1 cellular context compared by ENCODE assay signal in genomic region chr5:150448960-150449490, GRCh38.
TF ChIP-seq lines count a peak whose summit lies in the region.

No MANE protein-coding gene starts in this region.

TF ChIP-seq in K562, 482 proteins besides CTCF, POLR2A, EP300 and RAD21:
- TF ChIP-seq ZNF407 (IDR thresholded peaks at IDR 0.05; ENCODE audit: low read depth) (no peak), MAFG (tag; conservative IDR thresholded peaks at IDR 0.05) (no peak), ZMIZ1 (IDR thresholded peaks at IDR 0.05; ENCODE audit: low read depth in 2 of 2, low read length in 2 of 2) (no peak), GTF2A2 (tag; IDR thresholded peaks at IDR 0.05) (no peak), SMARCB1 (IDR thresholded peaks at IDR 0.05; ENCODE audit: insufficient read length, low read depth) (no peak), THRAP3 (IDR thresholded peaks at IDR 0.05; ENCODE audit: borderline replicate concordance) (no peak), ZNF586 (CRISPR knock-in tag; conservative IDR thresholded peaks at IDR 0.05) (no peak), SRF (CRISPR knock-in tag; IDR thresholded peaks at IDR 0.05) (no peak), ZNF436 (CRISPR knock-in tag; IDR thresholded peaks at IDR 0.05) (no peak), CHCHD3 (CRISPR knock-in tag; IDR thresholded peaks at IDR 0.05) (no peak), CREB1 (IDR thresholded peaks at IDR 0.05) (no peak), CREB1 (CRISPR knock-in tag; IDR thresholded peaks at IDR 0.05) (no peak), ETV5 (CRISPR knock-in tag; IDR thresholded peaks at IDR 0.05; ENCODE audit: low read depth) (0 out of 2 replicates have a peak, but pooled peaks have one; percentile 4), ZNF280A (IDR thresholded peaks at IDR 0.05; ENCODE audit: low read depth, partially characterized antibody) (no peak), SAP30 (IDR thresholded peaks at IDR 0.05; ENCODE audit: borderline replicate concordance, insufficient read depth, low read depth, low read length, poor library complexity, severe bottlenecking) (peak; percentile 58), FOXM1 (IDR thresholded peaks at IDR 0.05; ENCODE audit: low read depth) (no peak), FOXM1 (CRISPR knock-in tag; IDR thresholded peaks at IDR 0.05; ENCODE audit: low read depth) (peak; percentile 57), CHD1 (IDR thresholded peaks at IDR 0.05; ENCODE audit: low read length) (peak; percentile 72), PHF8 (IDR thresholded peaks at IDR 0.05; ENCODE audit: borderline replicate concordance, low read length) (no peak), ADNP (tag; IDR thresholded peaks at IDR 0.05) (no peak), MTF1 (CRISPR knock-in tag; IDR thresholded peaks at IDR 0.05; ENCODE audit: borderline replicate concordance) (no peak), ZNF511 (CRISPR knock-in tag; IDR thresholded peaks at IDR 0.05) (peak; percentile 44; the same call in 1 of the 2 replicates), ZNF507 (tag; conservative IDR thresholded peaks at IDR 0.05) (no peak), SREBF2 (CRISPR knock-in tag; IDR thresholded peaks at IDR 0.05) (no peak), E2F5 (CRISPR knock-in tag; IDR thresholded peaks at IDR 0.05) (peak; percentile 44; the same call in 1 of the 2 replicates), MTA1 (IDR thresholded peaks at IDR 0.05; ENCODE audit: borderline replicate concordance) (no peak), KLF16 (IDR thresholded peaks at IDR 0.05) (no peak), NRF1 (conservative IDR thresholded peaks at IDR 0.05 in 1 of 2, IDR thresholded peaks at IDR 0.05 in 1 of 2) (0 out of 4 replicates have a peak, but pooled peaks of 1 of the 2 experiments have one; percentile 19), ZNF77 (CRISPR knock-in tag; IDR thresholded peaks at IDR 0.05) (no peak)
- TF ChIP-seq, protein P1, sequence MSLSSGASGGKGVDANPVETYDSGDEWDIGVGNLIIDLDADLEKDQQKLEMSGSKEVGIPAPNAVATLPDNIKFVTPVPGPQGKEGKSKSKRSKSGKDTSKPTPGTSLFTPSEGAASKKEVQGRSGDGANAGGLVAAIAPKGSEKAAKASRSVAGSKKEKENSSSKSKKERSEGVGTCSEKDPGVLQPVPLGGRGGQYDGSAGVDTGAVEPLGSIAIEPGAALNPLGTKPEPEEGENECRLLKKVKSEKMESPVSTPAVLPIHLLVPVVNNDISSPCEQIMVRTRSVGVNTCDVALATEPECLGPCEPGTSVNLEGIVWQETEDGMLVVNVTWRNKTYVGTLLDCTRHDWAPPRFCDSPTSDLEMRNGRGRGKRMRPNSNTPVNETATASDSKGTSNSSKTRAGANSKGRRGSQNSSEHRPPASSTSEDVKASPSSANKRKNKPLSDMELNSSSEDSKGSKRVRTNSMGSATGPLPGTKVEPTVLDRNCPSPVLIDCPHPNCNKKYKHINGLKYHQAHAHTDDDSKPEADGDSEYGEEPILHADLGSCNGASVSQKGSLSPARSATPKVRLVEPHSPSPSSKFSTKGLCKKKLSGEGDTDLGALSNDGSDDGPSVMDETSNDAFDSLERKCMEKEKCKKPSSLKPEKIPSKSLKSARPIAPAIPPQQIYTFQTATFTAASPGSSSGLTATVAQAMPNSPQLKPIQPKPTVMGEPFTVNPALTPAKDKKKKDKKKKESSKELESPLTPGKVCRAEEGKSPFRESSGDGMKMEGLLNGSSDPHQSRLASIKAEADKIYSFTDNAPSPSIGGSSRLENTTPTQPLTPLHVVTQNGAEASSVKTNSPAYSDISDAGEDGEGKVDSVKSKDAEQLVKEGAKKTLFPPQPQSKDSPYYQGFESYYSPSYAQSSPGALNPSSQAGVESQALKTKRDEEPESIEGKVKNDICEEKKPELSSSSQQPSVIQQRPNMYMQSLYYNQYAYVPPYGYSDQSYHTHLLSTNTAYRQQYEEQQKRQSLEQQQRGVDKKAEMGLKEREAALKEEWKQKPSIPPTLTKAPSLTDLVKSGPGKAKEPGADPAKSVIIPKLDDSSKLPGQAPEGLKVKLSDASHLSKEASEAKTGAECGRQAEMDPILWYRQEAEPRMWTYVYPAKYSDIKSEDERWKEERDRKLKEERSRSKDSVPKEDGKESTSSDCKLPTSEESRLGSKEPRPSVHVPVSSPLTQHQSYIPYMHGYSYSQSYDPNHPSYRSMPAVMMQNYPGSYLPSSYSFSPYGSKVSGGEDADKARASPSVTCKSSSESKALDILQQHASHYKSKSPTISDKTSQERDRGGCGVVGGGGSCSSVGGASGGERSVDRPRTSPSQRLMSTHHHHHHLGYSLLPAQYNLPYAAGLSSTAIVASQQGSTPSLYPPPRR (CRISPR knock-in tag; IDR thresholded peaks at IDR 0.05; ENCODE audit: borderline replicate concordance): no peak; the same call in 1 of the 2 replicates
- TF ChIP-seq, protein P2, sequence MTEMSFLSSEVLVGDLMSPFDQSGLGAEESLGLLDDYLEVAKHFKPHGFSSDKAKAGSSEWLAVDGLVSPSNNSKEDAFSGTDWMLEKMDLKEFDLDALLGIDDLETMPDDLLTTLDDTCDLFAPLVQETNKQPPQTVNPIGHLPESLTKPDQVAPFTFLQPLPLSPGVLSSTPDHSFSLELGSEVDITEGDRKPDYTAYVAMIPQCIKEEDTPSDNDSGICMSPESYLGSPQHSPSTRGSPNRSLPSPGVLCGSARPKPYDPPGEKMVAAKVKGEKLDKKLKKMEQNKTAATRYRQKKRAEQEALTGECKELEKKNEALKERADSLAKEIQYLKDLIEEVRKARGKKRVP (CRISPR knock-in tag; IDR thresholded peaks at IDR 0.05): no peak
- TF ChIP-seq, protein P3, sequence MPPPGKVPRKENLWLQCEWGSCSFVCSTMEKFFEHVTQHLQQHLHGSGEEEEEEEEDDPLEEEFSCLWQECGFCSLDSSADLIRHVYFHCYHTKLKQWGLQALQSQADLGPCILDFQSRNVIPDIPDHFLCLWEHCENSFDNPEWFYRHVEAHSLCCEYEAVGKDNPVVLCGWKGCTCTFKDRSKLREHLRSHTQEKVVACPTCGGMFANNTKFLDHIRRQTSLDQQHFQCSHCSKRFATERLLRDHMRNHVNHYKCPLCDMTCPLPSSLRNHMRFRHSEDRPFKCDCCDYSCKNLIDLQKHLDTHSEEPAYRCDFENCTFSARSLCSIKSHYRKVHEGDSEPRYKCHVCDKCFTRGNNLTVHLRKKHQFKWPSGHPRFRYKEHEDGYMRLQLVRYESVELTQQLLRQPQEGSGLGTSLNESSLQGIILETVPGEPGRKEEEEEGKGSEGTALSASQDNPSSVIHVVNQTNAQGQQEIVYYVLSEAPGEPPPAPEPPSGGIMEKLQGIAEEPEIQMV (tag; conservative IDR thresholded peaks at IDR 0.05; ENCODE audit: low read depth): no peak
- TF ChIP-seq, protein P4, sequence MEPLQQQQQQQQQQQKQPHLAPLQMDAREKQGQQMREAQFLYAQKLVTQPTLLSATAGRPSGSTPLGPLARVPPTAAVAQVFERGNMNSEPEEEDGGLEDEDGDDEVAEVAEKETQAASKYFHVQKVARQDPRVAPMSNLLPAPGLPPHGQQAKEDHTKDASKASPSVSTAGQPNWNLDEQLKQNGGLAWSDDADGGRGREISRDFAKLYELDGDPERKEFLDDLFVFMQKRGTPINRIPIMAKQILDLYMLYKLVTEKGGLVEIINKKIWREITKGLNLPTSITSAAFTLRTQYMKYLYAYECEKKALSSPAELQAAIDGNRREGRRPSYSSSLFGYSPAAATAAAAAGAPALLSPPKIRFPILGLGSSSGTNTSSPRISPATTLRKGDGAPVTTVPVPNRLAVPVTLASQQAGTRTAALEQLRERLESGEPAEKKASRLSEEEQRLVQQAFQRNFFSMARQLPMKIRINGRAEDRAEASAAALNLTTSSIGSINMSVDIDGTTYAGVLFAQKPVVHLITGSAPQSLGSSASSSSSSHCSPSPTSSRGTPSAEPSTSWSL (CRISPR knock-in tag; IDR thresholded peaks at IDR 0.05; ENCODE audit: borderline replicate concordance): no peak
